In the genomic region with DNA sequence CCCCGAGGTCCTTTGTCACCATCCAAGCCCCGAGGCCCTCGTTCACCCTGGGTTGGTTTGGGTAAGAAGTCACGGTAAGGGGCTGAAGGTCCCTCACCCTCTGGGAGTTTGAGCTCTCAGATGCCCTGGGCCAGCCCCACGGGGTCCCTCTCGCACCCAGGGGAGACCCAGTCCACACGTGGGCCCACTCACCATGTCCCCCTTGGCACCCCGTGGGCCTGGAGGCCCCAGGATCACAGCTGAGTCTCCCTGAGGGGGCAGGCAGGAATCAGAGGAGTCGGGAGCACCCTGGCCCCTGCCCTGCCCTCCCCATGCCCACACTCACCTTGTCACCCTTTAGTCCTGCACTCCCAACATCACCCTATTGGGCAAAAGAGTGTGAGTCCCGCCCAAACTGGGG, we compare ENCODE assay signal across 35 cellular contexts. TPM values are rescaled to one million over a fixed set of nuclear protein-coding genes. Genes with fewer than 3 reads are reported as not detected.
"Had no signal": no experiment of that assay in that cellular context is flagged by ENCODE, and none has a peak within 500 bp of the region (broad histone marks: within the 10 kb centered on the region; RNA-seq: fewer than 3 reads in every experiment).

No MANE protein-coding gene starts in this region.

- H3K4me1 ChIP-seq: ascending aorta, breast epithelium, gastrocnemius medialis had no signal

- H3K27me3 ChIP-seq: ascending aorta, breast epithelium, cardiac muscle cell, dorsolateral prefrontal cortex, gastrocnemius medialis, heart left ventricle had no signal

- H3K9me3 Mint-ChIP-seq: activated CD4-positive, alpha-beta memory T cell treated with anti-CD3 and anti-CD28 coated beads for 36 hours; activated CD4-positive, alpha-beta T cell treated with anti-CD3 and anti-CD28 coated beads, Interleukin-2, amount 10 ng/mL, durations not matched to agents 24 days and 14 days; activated T-helper 1 cell treated with anti-CD3 and anti-CD28 coated beads, Interleukin-12 subunit alpha, Interleukin-12 subunit beta, Interleukin-2, Interleukin-4 antibody, amounts not matched to agents 30 ng/mL and 10 ng/mL and 1 ng/mL, durations not matched to agents 14 hours and 24 hours and 36 hours; brain; dendritic cell treated with granulocyte-macrophage colony-stimulating factor and Interleukin-4, amounts not matched to agents 40 ng/mL and 50 ng/mL, for 4 days; endodermal cell had no signal

- H3K27ac Mint-ChIP-seq: activated CD4-positive, alpha-beta memory T cell treated with anti-CD3 and anti-CD28 coated beads for 36 hours; activated CD4-positive, alpha-beta T cell treated with anti-CD3 and anti-CD28 coated beads for 36 hours; activated CD4-positive, alpha-beta T cell treated with anti-CD3 and anti-CD28 coated beads, Interleukin-2, amount 10 ng/mL, durations not matched to agents 24 days and 14 days; activated CD8-positive, alpha-beta memory T cell treated with anti-CD3 and anti-CD28 coated beads, Interleukin-2, amount 10 ng/mL, durations not matched to agents 7 days and 5 days; activated naive CD8-positive, alpha-beta T cell; activated T-helper 1 cell treated with anti-CD3 and anti-CD28 coated beads, Interleukin-12 subunit alpha, Interleukin-12 subunit beta, Interleukin-2, Interleukin-4 antibody, amounts not matched to agents 30 ng/mL and 10 ng/mL and 1 ng/mL, durations not matched to agents 14 hours and 24 hours and 36 hours; brain; dendritic cell treated with granulocyte-macrophage colony-stimulating factor and Interleukin-4, amounts not matched to agents 40 ng/mL and 50 ng/mL, for 4 days; endodermal cell had no signal

- H3K4me3 Mint-ChIP-seq: activated CD4-positive, alpha-beta memory T cell treated with anti-CD3 and anti-CD28 coated beads for 36 hours; activated CD4-positive, alpha-beta T cell treated with anti-CD3 and anti-CD28 coated beads for 36 hours; activated CD4-positive, alpha-beta T cell treated with anti-CD3 and anti-CD28 coated beads, Interleukin-2, amount 10 ng/mL, durations not matched to agents 24 days and 14 days; activated CD8-positive, alpha-beta memory T cell treated with anti-CD3 and anti-CD28 coated beads, Interleukin-2, amount 10 ng/mL, durations not matched to agents 7 days and 5 days; activated CD8-positive, alpha-beta T cell treated with anti-CD3 and anti-CD28 coated beads, Interleukin-2, amount 10 ng/mL, durations not matched to agents 7 days and 5 days; activated naive CD8-positive, alpha-beta T cell; activated T-helper 1 cell treated with anti-CD3 and anti-CD28 coated beads, Interleukin-12 subunit alpha, Interleukin-12 subunit beta, Interleukin-2, Interleukin-4 antibody, amounts not matched to agents 30 ng/mL and 10 ng/mL and 1 ng/mL, durations not matched to agents 14 hours and 24 hours and 36 hours; brain; dendritic cell treated with granulocyte-macrophage colony-stimulating factor and Interleukin-4, amounts not matched to agents 40 ng/mL and 50 ng/mL, for 4 days; endodermal cell had no signal

- H3K36me3 ChIP-seq: ascending aorta, breast epithelium, heart left ventricle had no signal

- DNase-seq: activated CD4-positive, alpha-beta memory T cell treated with anti-CD3 and anti-CD28 coated beads for 36 hours; activated CD4-positive, alpha-beta T cell treated with anti-CD3 and anti-CD28 coated beads for 36 hours; activated CD4-positive, alpha-beta T cell treated with anti-CD3 and anti-CD28 coated beads, Interleukin-2, amount 10 ng/mL, durations not matched to agents 24 days and 14 days; activated CD4-positive, CD25-positive, alpha-beta regulatory T cell; activated CD4-positive, CD25-positive, alpha-beta regulatory T cell treated with anti-CD3 and anti-CD28 coated beads, Interleukin-2, amount 50 U/mL, for 72 hours; activated CD8-positive, alpha-beta memory T cell treated with anti-CD3 and anti-CD28 coated beads, Interleukin-2, amount 10 ng/mL, durations not matched to agents 7 days and 5 days; activated CD8-positive, alpha-beta memory T cell treated with anti-CD3 and anti-CD28 coated beads, Interleukin-2, amount 50 U/mL, for 4 hours; activated CD8-positive, alpha-beta T cell treated with anti-CD3 and anti-CD28 coated beads, Interleukin-2, amount 10 ng/mL, durations not matched to agents 7 days and 5 days; activated gamma-delta T cell; activated naive CD4-positive, alpha-beta T cell; activated naive CD4-positive, alpha-beta T cell treated with anti-CD3 and anti-CD28 coated beads, Interleukin-2, amount 50 U/mL, for 16 hours; activated T-cell treated with anti-CD3 and anti-CD28 coated beads, Interleukin-2, amount 50 U/mL, for 1 hour; activated T-cell treated with anti-CD3 and anti-CD28 coated beads, Interleukin-2, amount 50 U/mL, for 48 hours; central memory CD4-positive, alpha-beta T cell; dorsolateral prefrontal cortex; effector memory CD4-positive, alpha-beta T cell; endodermal cell; foreskin fibroblast; gastrocnemius medialis; glutamatergic neuron; heart left ventricle; T-helper 2 cell had no signal

- H3K27me3 Mint-ChIP-seq: activated CD4-positive, alpha-beta memory T cell treated with anti-CD3 and anti-CD28 coated beads for 36 hours; activated CD4-positive, alpha-beta T cell treated with anti-CD3 and anti-CD28 coated beads for 36 hours; activated CD4-positive, alpha-beta T cell treated with anti-CD3 and anti-CD28 coated beads, Interleukin-2, amount 10 ng/mL, durations not matched to agents 24 days and 14 days; activated CD8-positive, alpha-beta memory T cell treated with anti-CD3 and anti-CD28 coated beads, Interleukin-2, amount 10 ng/mL, durations not matched to agents 7 days and 5 days; activated naive CD8-positive, alpha-beta T cell; brain had no signal

- H3K36me3 Mint-ChIP-seq: activated CD4-positive, alpha-beta memory T cell treated with anti-CD3 and anti-CD28 coated beads for 36 hours; activated CD8-positive, alpha-beta memory T cell treated with anti-CD3 and anti-CD28 coated beads, Interleukin-2, amount 10 ng/mL, durations not matched to agents 7 days and 5 days; activated naive CD8-positive, alpha-beta T cell had no signal

- ATAC-seq: activated CD4-positive, alpha-beta T cell treated with anti-CD3 and anti-CD28 coated beads for 36 hours; activated CD8-positive, alpha-beta memory T cell treated with anti-CD3 and anti-CD28 coated beads, Interleukin-2, amount 10 ng/mL, durations not matched to agents 7 days and 5 days; activated CD8-positive, alpha-beta T cell treated with anti-CD3 and anti-CD28 coated beads, Interleukin-2, amount 10 ng/mL, durations not matched to agents 7 days and 5 days; esophagus mucosa; gastrocnemius medialis; heart left ventricle had no signal

- H3K9me3 ChIP-seq: ascending aorta, breast epithelium, gastrocnemius medialis, heart left ventricle had no signal

- H3K4me1 Mint-ChIP-seq: activated CD4-positive, alpha-beta T cell treated with anti-CD3 and anti-CD28 coated beads for 36 hours; endodermal cell had no signal

- H3K27ac ChIP-seq: ascending aorta, breast epithelium, cardiac muscle cell, coronary artery, dorsolateral prefrontal cortex, gastrocnemius medialis, heart left ventricle had no signal

- H3K4me3 ChIP-seq: ascending aorta, breast epithelium, cardiac muscle cell, coronary artery, dorsolateral prefrontal cortex, gastrocnemius medialis, heart left ventricle had no signal

RNA-seq across cellular contexts. Expression of gene UCN2, which starts 5.8 kb away (rescaled TPM):
- total RNA-seq: activated CD4-positive, alpha-beta memory T cell treated with anti-CD3 and anti-CD28 coated beads for 36 hours; activated CD4-positive, alpha-beta T cell treated with anti-CD3 and anti-CD28 coated beads for 36 hours; activated CD4-positive, alpha-beta T cell treated with anti-CD3 and anti-CD28 coated beads, Interleukin-2, amount 10 ng/mL, durations not matched to agents 24 days and 14 days; activated CD8-positive, alpha-beta memory T cell treated with anti-CD3 and anti-CD28 coated beads for 36 hours; activated CD8-positive, alpha-beta memory T cell treated with anti-CD3 and anti-CD28 coated beads, Interleukin-2, amount 10 ng/mL, durations not matched to agents 7 days and 5 days; activated CD8-positive, alpha-beta T cell treated with anti-CD3 and anti-CD28 coated beads, Interleukin-2, amount 10 ng/mL, durations not matched to agents 7 days and 5 days; ascending aorta; endodermal cell; gastrocnemius medialis; T-helper 1 cell treated with Interleukin-12 subunit alpha and Interleukin-12 subunit beta and Interleukin-4 antibody, amounts not matched to agents 30 ng/mL and 1 ng/mL, for 36 hours had no signal

RNA-seq across cellular contexts. Expression of gene TMEM89, which starts 52.2 kb away (rescaled TPM):
- total RNA-seq: activated CD8-positive, alpha-beta memory T cell treated with anti-CD3 and anti-CD28 coated beads for 36 hours; activated T-helper 1 cell treated with anti-CD3 and anti-CD28 coated beads, Interleukin-12 subunit alpha, Interleukin-12 subunit beta, Interleukin-2, Interleukin-4 antibody, amounts not matched to agents 30 ng/mL and 10 ng/mL and 1 ng/mL, durations not matched to agents 14 hours and 24 hours and 36 hours; ascending aorta; breast epithelium; cardiac muscle cell; cerebellum; dorsolateral prefrontal cortex; epithelial cell of proximal tubule; esophagus mucosa; gastrocnemius medialis; heart left ventricle; T-helper 1 cell treated with Interleukin-12 subunit alpha and Interleukin-12 subunit beta and Interleukin-4 antibody, amounts not matched to agents 30 ng/mL and 1 ng/mL, for 36 hours had no signal
- polyA plus RNA-seq: heart left ventricle had no signal
